19 cellular contexts compared by ENCODE assay signal in genomic region chr9:93244101-93244500, GRCh38.
DNase-seq lines count a peak whose midpoint lies in the region; ATAC-seq and TF ChIP-seq lines count a peak whose summit lies in the region.
"Had no signal": no experiment of that assay in that cellular context is flagged by ENCODE, and none has a peak within 500 bp of the region (broad histone marks: within the 10 kb centered on the region; RNA-seq: fewer than 3 reads in every experiment).

No MANE protein-coding gene starts in this region.

- H3K36me3 Mint-ChIP-seq in brain = peaks cover 37% of the 10 kb centered on the region
- H3K36me3 Mint-ChIP-seq: CD8-positive, alpha-beta T cell had no signal

- 70% methylated on average over 3 of the region's 5 CpGs for WGBS in right lobe of liver (ENCODE audit: insufficient coverage, low coverage, low lambda C conversion rate, missing lambda C conversion rate)
- WGBS in suprapubic skin = 76% methylated on average over 5 of the region's 5 CpGs

- H3K27me3 ChIP-seq in BE2C = no peaks in the 10 kb centered on the region
- H3K27me3 ChIP-seq in right lobe of liver = no peaks in the 10 kb centered on the region
- no peaks in the 10 kb centered on the region for H3K27me3 ChIP-seq in suprapubic skin

- ATAC-seq in GM21423 (IDR thresholded peaks at IDR 0.05; ENCODE audit: unreplicated experiment) = no peak
- ATAC-seq in HG02852 (IDR thresholded peaks at IDR 0.05; ENCODE audit: unreplicated experiment) = no peak
- ATAC-seq in right lobe of liver = no peak
- ATAC-seq: CD8-positive, alpha-beta T cell had no signal

- H3K4me3 Mint-ChIP-seq in brain = no peak overlapping the region
- H3K4me3 Mint-ChIP-seq: B cell; CD8-positive, alpha-beta T cell; GM23338 had no signal

- TF ChIP-seq POLR2A in right lobe of liver (IDR thresholded peaks at IDR 0.05) (no peak), suprapubic skin (IDR thresholded peaks at IDR 0.05) (no peak)

- peaks cover 30% of the 10 kb centered on the region for H3K4me1 Mint-ChIP-seq in brain
- H3K4me1 Mint-ChIP-seq: B cell had no signal

- DNase-seq in BE2C (peak; percentile 39), DMS 273 treated with DMSO at 0.1 percent for 48 hours (lab: John Stamatoyannopoulos, UW) (peak; percentile 51), NCI-H524 treated with DMSO at 0.1 percent for 48 hours (lab: John Stamatoyannopoulos, UW) (peak; percentile 50), right lobe of liver (no peak), suprapubic skin (ENCODE audit: low spot score in 2 of 2) (no peak)
- DNase-seq: CD8-positive, alpha-beta T cell; HCEC 1CT; MM.1S; NCI-H1092 treated with DMSO at 0.1 percent for 48 hours; NCI-H146; NCI-H2107; NCI-H226; NCI-H526; Right ventricle myocardium superior had no signal

- H3K36me3 ChIP-seq in BE2C = no peaks in the 10 kb centered on the region
- H3K36me3 ChIP-seq in right lobe of liver = no peaks in the 10 kb centered on the region
- H3K36me3 ChIP-seq in suprapubic skin = no peaks in the 10 kb centered on the region

- no peak overlapping the region for H3K27ac ChIP-seq in right lobe of liver
- H3K27ac ChIP-seq in suprapubic skin = no peak overlapping the region

- intact Hi-C loops in right lobe of liver (cut with DNase I) = loop anchor here in 1 of 2 donors (5.0 kb wide), 1 partner anchor 53 kb away; no protein-coding TSS in a partner anchor

- no peak overlapping the region for H3K4me3 ChIP-seq in BE2C (ENCODE audit: low read depth, low read length)
- no peak overlapping the region for H3K4me3 ChIP-seq in right lobe of liver
- H3K4me3 ChIP-seq in suprapubic skin = no peak overlapping the region
- H3K4me3 ChIP-seq: GM23338 had no signal

- peaks cover 0 to 2% (median 0%) of the 10 kb centered on the region in 5 experiments for H3K9me3 Mint-ChIP-seq in brain
- H3K9me3 Mint-ChIP-seq: CD8-positive, alpha-beta T cell; GM23338 had no signal

- TF ChIP-seq CTCF in BE2C (IDR thresholded peaks at IDR 0.05; ENCODE audit: low read depth, low read length) (no peak), brain (conservative IDR thresholded peaks at IDR 0.05) (no peak), right lobe of liver (IDR thresholded peaks at IDR 0.05) (no peak), suprapubic skin (IDR thresholded peaks at IDR 0.05) (no peak)

- H3K27me3 Mint-ChIP-seq in brain = peaks cover 3% of the 10 kb centered on the region

- TF ChIP-seq EP300 in suprapubic skin (IDR thresholded peaks at IDR 0.05) = no peak

- H3K4me1 ChIP-seq in BE2C (no peaks in the 10 kb centered on the region; the same call in 1 of the 2 replicates), right lobe of liver (no peaks in the 10 kb centered on the region), suprapubic skin (peaks cover 5% of the 10 kb centered on the region)

- peak overlapping the region in 3 of 5 experiments; percentile 48 to 86 (median 56) for H3K27ac Mint-ChIP-seq in brain
- H3K27ac Mint-ChIP-seq: B cell; CD8-positive, alpha-beta T cell had no signal

- no peaks in the 10 kb centered on the region for H3K9me3 ChIP-seq in BE2C
- no peaks in the 10 kb centered on the region for H3K9me3 ChIP-seq in right lobe of liver
- no peaks in the 10 kb centered on the region for H3K9me3 ChIP-seq in suprapubic skin

Comparison
In these comparisons a context has a peak if more than half of its experiments do, and no peak if none do; other contexts are left out.
1. DNase-seq: peak in BE2C (single experiment), DMS 273 treated with DMSO at 0.1 percent for 48 hours (single experiment) and NCI-H524 treated with DMSO at 0.1 percent for 48 hours (single experiment); none in right lobe of liver (0 of 3) and suprapubic skin (0 of 2).